In the genomic region with DNA sequence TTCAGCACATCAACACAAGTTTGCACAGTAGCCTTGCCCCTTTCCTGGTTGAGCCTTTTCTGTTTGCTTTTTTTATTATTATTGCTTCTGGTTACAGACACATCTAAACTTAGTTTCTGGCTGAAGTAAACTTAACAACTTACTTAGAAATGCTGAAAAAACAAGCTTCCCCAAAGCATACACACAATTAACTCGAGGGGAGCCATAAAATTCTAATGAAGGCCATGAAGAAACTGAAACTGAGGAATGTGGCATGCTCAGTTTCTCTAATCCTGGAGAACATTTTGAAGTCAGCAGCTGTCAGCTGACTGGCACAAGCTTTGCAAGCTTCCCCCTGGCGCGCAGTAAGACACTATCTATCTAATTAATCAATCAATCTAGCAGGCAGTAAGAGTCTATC, we compare ENCODE assay signal across 14 cellular contexts. TPM values are rescaled to one million over a fixed set of nuclear protein-coding genes. Genes with fewer than 3 reads are reported as not detected.
A peak's percentile ranks its signal among the peaks of the same experiment; 100 is the strongest.
DNase-seq lines count a peak whose midpoint lies in the region; ATAC-seq and TF ChIP-seq lines count a peak whose summit lies in the region.
"Had no signal": no experiment of that assay in that cellular context is flagged by ENCODE, and none has a peak within 500 bp of the region (broad histone marks: within the 10 kb centered on the region; RNA-seq: fewer than 3 reads in every experiment).

No MANE protein-coding gene starts in this region.

- H3K4me3 Mint-ChIP-seq in neural crest cell = peak overlapping the region; percentile 95
- H3K4me3 Mint-ChIP-seq: activated B cell treated with CpG ODN at 0.5 μM for 24 hours had no signal

- H2AFZ ChIP-seq in PC-3 (ENCODE audit: low read length) (no peak overlapping the region), fibroblast of lung (ENCODE audit: low read length) (no peak overlapping the region)

- peak overlapping the region; percentile 79 for H3K27ac Mint-ChIP-seq in neural crest cell (ENCODE audit: unreplicated experiment)
- H3K27ac Mint-ChIP-seq: activated B cell treated with CpG ODN at 0.5 μM for 24 hours had no signal

- no peaks in the 10 kb centered on the region for H3K36me3 Mint-ChIP-seq in neural crest cell (ENCODE audit: low read depth)

- BruUV-seq in A673 (replicated peaks; lab: Mats Ljungman, UMichigan) (no TSS peak), PC-3 (replicated peaks; lab: Mats Ljungman, UMichigan) (no TSS peak)

- H3K9ac ChIP-seq in PC-3 (ENCODE audit: low read length) (no peak overlapping the region), fibroblast of lung (ENCODE audit: insufficient read depth, low read length) (no peak overlapping the region)

- CTCF ChIA-PET in A673 (lab: Charles Lee) (interaction anchor here (1.2 kb wide), 1 partner anchor 19 kb away, joined by 3 read pairs; no protein-coding TSS in a partner anchor), PC-3 (lab: Charles Lee) (interaction anchor here (0.6 kb wide), 1 partner anchor 59 kb away, joined by 3 read pairs; no protein-coding TSS in a partner anchor)

- intact Hi-C loops in A673 (cut with micrococcal nuclease; ENCODE audit: unreplicated experiment) = loop anchor here (10.0 kb wide), 1 partner anchor 238 kb away; no protein-coding TSS in a partner anchor
- intact Hi-C loops in PC-3 (cut with micrococcal nuclease) = loop anchor here (5.0 to 10.0 kb wide), 2 partner anchors 58 to 85 kb away; no protein-coding TSS in a partner anchor

- H3K4me1 Mint-ChIP-seq in neural crest cell = peaks cover 63% of the 10 kb centered on the region

- H3K9me3 Mint-ChIP-seq in neural crest cell = no peaks in the 10 kb centered on the region
- H3K9me3 Mint-ChIP-seq: activated B cell treated with CpG ODN at 0.5 μM for 24 hours had no signal

- peak overlapping the region; percentile 90 for H3K4me3 ChIP-seq in A673 (ENCODE audit: low read depth, low read length, poor library complexity, severe bottlenecking)
- no peak overlapping the region for H3K4me3 ChIP-seq in PC-3 (ENCODE audit: low read length)
- peak overlapping the region in 1 of 4 experiments; percentile 93 for H3K4me3 ChIP-seq in fibroblast of lung (replicated peaks in 1 of 4; ENCODE audit: control extremely low read depth in 1 of 4, insufficient read depth in 1 of 4, low read depth in 3 of 4, low read length in 4 of 4)
- H3K4me3 ChIP-seq: ovary had no signal

- ATAC-seq in PC-3 = no peak
- ATAC-seq in left lobe of liver = no peak

- POLR2A ChIA-PET in A673 (lab: Charles Lee; ENCODE audit: low non-redundant PET) = no interaction called here
- POLR2A ChIA-PET in PC-3 (lab: Charles Lee; ENCODE audit: unreplicated experiment) = no interaction called here

- peaks cover 84% of the 10 kb centered on the region for H3K79me2 ChIP-seq in PC-3 (ENCODE audit: low read length)
- peaks cover 78% of the 10 kb centered on the region for H3K79me2 ChIP-seq in fibroblast of lung (ENCODE audit: control insufficient read depth, insufficient read depth, low read length)

- TF ChIP-seq CTCF in A673 (conservative IDR thresholded peaks at IDR 0.05; ENCODE audit: low read depth, low read length) = no peak
- TF ChIP-seq CTCF in PC-3 (conservative IDR thresholded peaks at IDR 0.05; ENCODE audit: low read depth, low read length) = no peak
- TF ChIP-seq CTCF in fibroblast of lung (conservative IDR thresholded peaks at IDR 0.05 in 1 of 2, IDR thresholded peaks at IDR 0.05 in 1 of 2; ENCODE audit: low read depth in 1 of 2, low read length in 2 of 2) = no peak
- no peak for TF ChIP-seq CTCF in neural crest cell (conservative IDR thresholded peaks at IDR 0.05)

- DNase-seq in A673 (ENCODE audit: low spot score) = no peak
- no peak for DNase-seq in PC-3
- no peak for DNase-seq in fibroblast of lung (ENCODE audit: low read depth in 2 of 2)
- DNase-seq in neural crest cell (ENCODE audit: low read depth, low spot score) = no peak
- no peak for DNase-seq in left lobe of liver (ENCODE audit: low spot score)
- no peak for DNase-seq in activated CD4-positive, CD25-positive, alpha-beta regulatory T cell (lab: John Stamatoyannopoulos, UW)
- DNase-seq in NCI-H1417 treated with DMSO at 0.1 percent for 48 hours (lab: John Stamatoyannopoulos, UW) = no peak
- DNase-seq in UCSD-AML1 (lab: John Stamatoyannopoulos, UW; ENCODE audit: unreplicated experiment) = no peak
- DNase-seq: ACHN; activated B cell treated with CpG ODN at 0.5 μM for 24 hours; activated effector memory CD4-positive, alpha-beta T cell treated with anti-CD3 and anti-CD28 coated beads, Interleukin-2, amount 50 U/mL, for 16 hours; NCI-H510A; ovary; substantia nigra had no signal

- no peaks in the 10 kb centered on the region for H3F3A ChIP-seq in PC-3 (ENCODE audit: low read length, unreplicated experiment)

- H3K27ac ChIP-seq in A673 (ENCODE audit: low read depth, low read length, poor library complexity, severe bottlenecking) = peak overlapping the region; percentile 8
- no peak overlapping the region for H3K27ac ChIP-seq in PC-3 (ENCODE audit: low read length)
- H3K27ac ChIP-seq in fibroblast of lung (ENCODE audit: insufficient read depth, low read length) = no peak overlapping the region
- H3K27ac ChIP-seq: ovary had no signal

- H3K4me2 ChIP-seq in PC-3 (ENCODE audit: low read length) (peak overlapping the region; percentile 82; the same call in 1 of the 2 replicates), fibroblast of lung (ENCODE audit: extremely low read depth, insufficient read depth, low read length) (peak overlapping the region; percentile 66)

- peaks cover 13% of the 10 kb centered on the region for H3K27me3 Mint-ChIP-seq in neural crest cell (ENCODE audit: low read depth)

- H3K4me1 ChIP-seq in A673 (ENCODE audit: insufficient read depth, low read length, poor library complexity, severe bottlenecking) (peaks cover 45% of the 10 kb centered on the region), PC-3 (ENCODE audit: insufficient read depth, low read length) (peaks cover 33% of the 10 kb centered on the region), fibroblast of lung (ENCODE audit: control insufficient read depth, extremely low read depth, insufficient read depth, low read length) (peaks cover 7% of the 10 kb centered on the region)

- H4K20me1 ChIP-seq in PC-3 (ENCODE audit: low read length) = peaks cover 66% of the 10 kb centered on the region
- no peaks in the 10 kb centered on the region for H4K20me1 ChIP-seq in fibroblast of lung (ENCODE audit: control insufficient read depth, extremely low read depth, insufficient read depth, low read length)

- no peaks in the 10 kb centered on the region for H3K9me3 ChIP-seq in A673 (ENCODE audit: low read depth, low read length, poor library complexity, severe bottlenecking)
- no peaks in the 10 kb centered on the region for H3K9me3 ChIP-seq in PC-3 (ENCODE audit: low read length)
- no peaks in the 10 kb centered on the region for H3K9me3 ChIP-seq in fibroblast of lung (ENCODE audit: control insufficient read depth, insufficient read depth, low read depth, low read length)
- H3K9me3 ChIP-seq: ovary had no signal

- H3K36me3 ChIP-seq in A673 (ENCODE audit: insufficient read depth, low read length, poor library complexity, severe bottlenecking) (peaks cover 11% of the 10 kb centered on the region), PC-3 (ENCODE audit: low read depth, low read length) (no peaks in the 10 kb centered on the region), fibroblast of lung (ENCODE audit: control insufficient read depth, insufficient read depth, low read length) (no peaks in the 10 kb centered on the region)
- H3K36me3 ChIP-seq: ovary had no signal

- no peaks in the 10 kb centered on the region for H3K27me3 ChIP-seq in A673 (replicated peaks; ENCODE audit: insufficient read depth, low read depth, low read length, poor library complexity)
- no peaks in the 10 kb centered on the region for H3K27me3 ChIP-seq in PC-3 (ENCODE audit: low read length)
- H3K27me3 ChIP-seq in fibroblast of lung (ENCODE audit: control insufficient read depth, insufficient read depth, low read length) = no peaks in the 10 kb centered on the region
- H3K27me3 ChIP-seq: ovary had no signal

- no peaks in the 10 kb centered on the region for H3K9me2 ChIP-seq in PC-3 (replicated peaks; ENCODE audit: low read length)

RNA-seq across cellular contexts. Expression of a gene that starts 3.7 kb away (rescaled TPM):
- total RNA-seq in A673 (2021) (194 and 202 TPM in 2 replicates), PC-3 (2014; rRNA removed) (52.3 and 72.3 TPM in 2 replicates), fibroblast of lung (82.2 and 95.5 TPM in 2 replicates), neural crest cell (93.4 and 94.4 TPM in 2 replicates), left lobe of liver (7.1 TPM)
- polyA plus RNA-seq in fibroblast of lung = 16.6 and 17.3 TPM in 2 replicates
- polyA plus RNA-seq in fibroblast of lung (2012) = 39.0 and 48.3 TPM in 2 replicates
- 88.4 and 89.4 TPM in 2 replicates for polyA minus RNA-seq in fibroblast of lung (ENCODE audit: low replicate concordance)
